ENCODE assay signal across 15 cellular contexts in the genomic region with DNA sequence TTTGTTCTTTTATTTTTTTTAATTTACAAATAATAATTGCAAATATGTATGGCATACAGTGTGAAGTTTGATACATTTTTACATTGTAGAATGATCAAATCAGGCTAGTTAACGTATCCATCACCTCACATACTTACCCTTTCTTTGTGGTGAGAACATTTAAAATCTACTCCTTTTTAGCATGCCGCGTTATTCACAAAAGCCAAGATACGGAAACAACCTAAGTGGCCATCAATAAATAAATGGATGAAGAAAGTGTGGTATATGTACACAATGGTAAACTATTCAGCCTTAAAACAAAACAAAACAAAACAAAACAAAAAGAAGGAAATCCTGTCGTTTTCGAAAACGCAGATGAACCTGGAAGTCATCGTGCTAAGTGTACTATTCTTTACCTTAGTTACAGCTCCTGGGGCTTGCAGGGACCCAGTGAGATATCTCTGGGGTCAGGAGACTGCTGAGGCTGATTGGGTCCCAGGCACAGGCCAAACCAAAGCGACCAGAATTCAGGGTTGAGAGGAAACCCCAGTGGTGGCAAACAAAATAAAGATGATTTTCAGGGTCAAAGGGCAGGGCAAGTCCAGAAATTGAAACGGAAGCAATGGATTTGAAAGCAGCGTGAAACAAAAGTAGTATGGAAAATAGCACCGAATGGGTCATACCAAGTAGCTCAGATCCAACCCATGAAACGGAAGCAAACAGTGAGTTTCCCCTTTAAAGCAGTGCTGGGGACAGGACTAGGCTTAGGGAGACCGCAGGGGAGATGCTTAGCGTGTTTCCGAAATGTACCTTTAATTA.
DNase-seq lines count a peak whose midpoint lies in the region; ATAC-seq, FAIRE-seq and TF ChIP-seq lines count a peak whose summit lies in the region.
"Had no signal": no experiment of that assay in that cellular context is flagged by ENCODE, and none has a peak within 500 bp of the region (broad histone marks: within the 10 kb centered on the region; RNA-seq: fewer than 3 reads in every experiment).

No MANE protein-coding gene starts in this region.

- TF ChIP-seq EP300 in K562 (IDR thresholded peaks at IDR 0.05; ENCODE audit: low read length): no peak

- peak overlapping the region; percentile 13 for H4K8ac ChIP-seq in trophoblast cell (ENCODE audit: low read depth, low read length)

- no peaks in the 10 kb centered on the region for H3K9me3 ChIP-seq in PC-9 (ENCODE audit: insufficient read depth, low read depth)
- H3K9me3 ChIP-seq in K562 (replicated peaks; ENCODE audit: control insufficient read depth, insufficient read depth, low read depth, low read length): no peaks in the 10 kb centered on the region
- no peaks in the 10 kb centered on the region for H3K9me3 ChIP-seq in trophoblast cell (ENCODE audit: insufficient read depth, low read depth, low read length)
- H3K9me3 ChIP-seq: BLaER1 treated with 17β-estradiol and CSF1 and Interleukin-3, amounts not matched to agents 10 nM and 100 nM had no signal

- H3K79me2 ChIP-seq in GM23338 (replicated peaks; ENCODE audit: insufficient read depth) (no peaks in the 10 kb centered on the region), PC-9 (ENCODE audit: low read depth) (no peaks in the 10 kb centered on the region), K562 (ENCODE audit: control insufficient read depth, insufficient read depth, low read length) (no peaks in the 10 kb centered on the region), trophoblast cell (ENCODE audit: control insufficient read depth, insufficient read depth, low read length, poor library complexity) (no peaks in the 10 kb centered on the region)

- peaks cover 25% of the 10 kb centered on the region for H3K4me1 Mint-ChIP-seq in GM23338

- H2BK5ac ChIP-seq in trophoblast cell (ENCODE audit: low read depth, low read length, poor library complexity): no peak overlapping the region

- H3K9ac ChIP-seq in K562 (ENCODE audit: insufficient read depth in 1 of 2, low read depth in 2 of 2, low read length in 2 of 2) (no peak overlapping the region), trophoblast cell (ENCODE audit: low read length) (no peak overlapping the region)
- H3K9ac ChIP-seq: BLaER1 treated with 17β-estradiol and CSF1 and Interleukin-3, amounts not matched to agents 10 nM and 100 nM had no signal

- H3K4me1 ChIP-seq in GM23338 (ENCODE audit: insufficient read depth): peaks cover 16% of the 10 kb centered on the region
- peaks cover 48% of the 10 kb centered on the region for H3K4me1 ChIP-seq in PC-9 (replicated peaks; ENCODE audit: insufficient read depth)
- H3K4me1 ChIP-seq in K562 (replicated peaks in 1 of 2; ENCODE audit: control insufficient read depth in 2 of 2, insufficient read depth in 2 of 2, low read length in 2 of 2): no peaks in the 10 kb centered on the region
- H3K4me1 ChIP-seq in trophoblast cell (ENCODE audit: control insufficient read depth in 1 of 2, insufficient read depth in 2 of 2, low read length in 2 of 2): peaks cover 3% of the 10 kb centered on the region in 2 experiments

- no peak overlapping the region for H3K4me3 ChIP-seq in GM23338
- H3K4me3 ChIP-seq in PC-9: no peak overlapping the region
- no peak overlapping the region for H3K4me3 ChIP-seq in K562
- no peak overlapping the region for H3K4me3 ChIP-seq in trophoblast cell (ENCODE audit: low read depth, low read length)
- H3K4me3 ChIP-seq: BLaER1 treated with 17β-estradiol and CSF1 and Interleukin-3, amounts not matched to agents 10 nM and 100 nM had no signal

- H3K27me3 ChIP-seq in GM23338 (ENCODE audit: insufficient read depth): no peaks in the 10 kb centered on the region
- H3K27me3 ChIP-seq in PC-9 (ENCODE audit: insufficient read depth, low read depth): no peaks in the 10 kb centered on the region
- H3K27me3 ChIP-seq in K562 (ENCODE audit: control insufficient read depth in 2 of 2, insufficient read depth in 2 of 2, low read length in 2 of 2): peaks cover 0 to 18% of the 10 kb centered on the region in 2 experiments; a peak in 2 of 5 replicates
- no peaks in the 10 kb centered on the region for H3K27me3 ChIP-seq in trophoblast cell (ENCODE audit: insufficient read depth, low read length)
- H3K27me3 ChIP-seq: BLaER1 treated with 17β-estradiol and CSF1 and Interleukin-3, amounts not matched to agents 10 nM and 100 nM had no signal

- H3K27me3 Mint-ChIP-seq in GM23338 (ENCODE audit: insufficient read depth, low read depth, poor library complexity): no peaks in the 10 kb centered on the region
- H3K27me3 Mint-ChIP-seq: CD4-positive, alpha-beta T cell had no signal

- H2BK12ac ChIP-seq in trophoblast cell (ENCODE audit: low read length): no peak overlapping the region

- H3K9me2 ChIP-seq in GM23338 (ENCODE audit: insufficient read depth): peaks cover 9% of the 10 kb centered on the region; the same call in 1 of the 2 replicates
- H3K9me2 ChIP-seq in PC-9 (ENCODE audit: insufficient read depth): no peaks in the 10 kb centered on the region

- FAIRE-seq in K562 (lab: Jason Lieb, UNC): no peak
- FAIRE-seq: GM12891 had no signal

- intact Hi-C loops in PC-9 (cut with micrococcal nuclease; ENCODE audit: unreplicated experiment) (loop anchor here (1.0 kb wide), 1 partner anchor 15 kb away; no protein-coding TSS in a partner anchor), K562 (cut with micrococcal nuclease) (no loop called here)

- H2BK120ac ChIP-seq in trophoblast cell (ENCODE audit: insufficient read depth, low read length, poor library complexity): no peak overlapping the region

- H3K9me3 Mint-ChIP-seq in GM23338: no peaks in the 10 kb centered on the region
- H3K9me3 Mint-ChIP-seq: CD4-positive, alpha-beta T cell had no signal

- H3K4me2 ChIP-seq in GM23338 (peak overlapping the region; percentile 78), PC-9 (no peak overlapping the region), K562 (ENCODE audit: insufficient read depth, low read length) (no peak overlapping the region), trophoblast cell (ENCODE audit: low read length) (no peak overlapping the region)
- H3K4me2 ChIP-seq: BLaER1 treated with 17β-estradiol and CSF1 and Interleukin-3, amounts not matched to agents 10 nM and 100 nM had no signal

- H3K9me1 ChIP-seq in K562 (ENCODE audit: control insufficient read depth, insufficient read depth, low read length): no peaks in the 10 kb centered on the region

- no peaks in the 10 kb centered on the region for H3K36me3 Mint-ChIP-seq in GM23338 (ENCODE audit: low read depth)

- no peak overlapping the region for H3K23ac ChIP-seq in trophoblast cell (ENCODE audit: low read length)

- BruUV-seq in PC-9 (replicated peaks; lab: Mats Ljungman, UMichigan): no TSS peak
- no TSS peak for BruUV-seq in K562 (replicated peaks; lab: Mats Ljungman, UMichigan)

- TF ChIP-seq CTCF in GM23338 (conservative IDR thresholded peaks at IDR 0.05; ENCODE audit: low read depth in 2 of 2) (no peak), PC-9 (conservative IDR thresholded peaks at IDR 0.05) (no peak), K562 (IDR thresholded peaks at IDR 0.05 in 2 of 3, conservative IDR thresholded peaks at IDR 0.05 in 1 of 3; ENCODE audit: insufficient read depth in 2 of 3, low read depth in 1 of 3, low read length in 3 of 3) (no peak)

- H4K12ac ChIP-seq in trophoblast cell (ENCODE audit: low read depth, low read length): no peak overlapping the region

- H4K20me1 ChIP-seq in GM23338 (replicated peaks; ENCODE audit: insufficient read depth) (no peaks in the 10 kb centered on the region), PC-9 (ENCODE audit: insufficient read depth) (no peaks in the 10 kb centered on the region), K562 (replicated peaks; ENCODE audit: control insufficient read depth, insufficient read depth, low read length) (no peaks in the 10 kb centered on the region)
- H4K20me1 ChIP-seq: BLaER1 treated with 17β-estradiol and CSF1 and Interleukin-3, amounts not matched to agents 10 nM and 100 nM had no signal

- CTCF ChIA-PET in PC-9 (lab: Charles Lee) (no interaction called here), K562 (lab: Yijun Ruan, JAX; ENCODE audit: low intra/inter-chr PET ratio) (no interaction called here)

- peaks cover 2% of the 10 kb centered on the region for H3K79me1 ChIP-seq in trophoblast cell (ENCODE audit: low read length)

- no peak overlapping the region for H3K18ac ChIP-seq in trophoblast cell (ENCODE audit: low read length)

- H2AFZ ChIP-seq in GM23338 (no peak overlapping the region), PC-9 (no peak overlapping the region), K562 (ENCODE audit: low read depth, low read length) (no peak overlapping the region), trophoblast cell (ENCODE audit: insufficient read depth, low read length, poor library complexity) (no peak overlapping the region)

- peak overlapping the region; percentile 42; the same call in 1 of the 2 replicates for H3K27ac ChIP-seq in GM23338 (ENCODE audit: low read depth)
- peak overlapping the region; percentile 76 for H3K27ac ChIP-seq in PC-9
- no peak overlapping the region for H3K27ac ChIP-seq in K562 (ENCODE audit: extremely low read depth, low read depth, low read length)
- no peak overlapping the region for H3K27ac ChIP-seq in trophoblast cell (ENCODE audit: low read depth, low read length)
- H3K27ac ChIP-seq: BLaER1 treated with 17β-estradiol and CSF1 and Interleukin-3, amounts not matched to agents 10 nM and 100 nM had no signal

- ATAC-seq in GM23338 (peak; percentile 43), K562 (no peak), HG03432 (IDR thresholded peaks at IDR 0.05; ENCODE audit: unreplicated experiment) (no peak)

- no peak overlapping the region for H2AK5ac ChIP-seq in trophoblast cell (ENCODE audit: low read length)

- H3K4me3 Mint-ChIP-seq in GM23338: no peak overlapping the region
- H3K4me3 Mint-ChIP-seq: CD4-positive, alpha-beta T cell had no signal

- under 1% methylated on average over 16 of the region's 16 CpGs for WGBS in K562 (ENCODE audit: insufficient coverage, low coverage, missing lambda C conversion rate)
- no CpG with 5 or more reads among the region's 16 CpGs for WGBS in trophoblast cell (ENCODE audit: extremely low coverage, insufficient coverage, insufficient read length)

- TF ChIP-seq RAD21 in K562 (CRISPR knock-in tag; conservative IDR thresholded peaks at IDR 0.05 in 1 of 2, IDR thresholded peaks at IDR 0.05 in 1 of 2): no peak

- no peak for TF ChIP-seq POLR2A in K562 (conservative IDR thresholded peaks at IDR 0.05)

- H3K14ac ChIP-seq in trophoblast cell (ENCODE audit: low read length): no peak overlapping the region

- H3K4ac ChIP-seq in trophoblast cell (ENCODE audit: low read depth, low read length): no peak overlapping the region

- H3K36me3 ChIP-seq in GM23338 (ENCODE audit: insufficient read depth): no peaks in the 10 kb centered on the region
- H3K36me3 ChIP-seq in PC-9 (ENCODE audit: low read depth): no peaks in the 10 kb centered on the region
- H3K36me3 ChIP-seq in K562 (ENCODE audit: control insufficient read depth, insufficient read depth, low read length): no peaks in the 10 kb centered on the region
- H3K36me3 ChIP-seq in trophoblast cell (ENCODE audit: control insufficient read depth in 1 of 2, insufficient read depth in 2 of 2, low read length in 2 of 2): no peaks in the 10 kb centered on the region
- H3K36me3 ChIP-seq: BLaER1 treated with 17β-estradiol and CSF1 and Interleukin-3, amounts not matched to agents 10 nM and 100 nM had no signal

- no peak overlapping the region for H4K91ac ChIP-seq in trophoblast cell (ENCODE audit: low read depth, low read length)

- H3F3A ChIP-seq in GM23338 (replicated peaks; ENCODE audit: low read depth) (no peaks in the 10 kb centered on the region), PC-9 (ENCODE audit: insufficient read depth, low read depth) (peaks cover 30% of the 10 kb centered on the region)

- in situ Hi-C loops in K562 (cut with MboI): no loop called here

- no peak overlapping the region for H3K27ac Mint-ChIP-seq in GM23338
- H3K27ac Mint-ChIP-seq: CD4-positive, alpha-beta T cell had no signal

- POLR2A ChIA-PET in PC-9 (lab: Charles Lee; ENCODE audit: unreplicated experiment) (no interaction called here), K562 (lab: Yijun Ruan, JAX) (no interaction called here)

- no peak for DNase-seq in GM23338 (ENCODE audit: low spot score)
- DNase-seq in PC-9: no peak
- DNase-seq in K562 (ENCODE audit: extremely low read depth in 1 of 4, low spot score in 3 of 4): no peak
- DNase-seq in trophoblast cell: no peak
- DNase-seq in amniotic stem cell (lab: John Stamatoyannopoulos, UW): no peak
- no peak for DNase-seq in occipital lobe (lab: John Stamatoyannopoulos, UW)
- DNase-seq: ACHN; CD4-positive, alpha-beta T cell; DMS79; GOT3; HCEC 1CT; KBM-7 had no signal

Comparison
In these comparisons a context has a peak if more than half of its experiments do, and no peak if none do; other contexts are left out.
1. H3K27ac ChIP-seq: peak in GM23338 (single experiment) and PC-9 (single experiment); none in K562 (single experiment) and trophoblast cell (single experiment).